ENCODE assay signal across 2 cellular contexts in genomic region chr3:196531418-196531817, GRCh38.
A peak's percentile ranks its signal among the peaks of the same experiment; 100 is the strongest.
TF ChIP-seq lines count a peak whose summit lies in the region.

No MANE protein-coding gene starts in this region.

TF ChIP-seq in HCT116, 20 proteins besides CTCF, POLR2A, EP300 and RAD21:
- TF ChIP-seq EGR1 (IDR thresholded peaks at IDR 0.05; ENCODE audit: low read depth): peak; percentile 65
- TF ChIP-seq EZH2 (IDR thresholded peaks at IDR 0.05): no peak
- TF ChIP-seq ZBTB33 (IDR thresholded peaks at IDR 0.05; ENCODE audit: extremely low read depth, insufficient replicate concordance, low read length): no peak
- TF ChIP-seq JUND (IDR thresholded peaks at IDR 0.05): no peak
- TF ChIP-seq ZFX (IDR thresholded peaks at IDR 0.05): no peak
- no peak for TF ChIP-seq ZNF274 (IDR thresholded peaks at IDR 0.05; ENCODE audit: low read depth, low read length)
- no peak for TF ChIP-seq POLR2AphosphoS5 (IDR thresholded peaks at IDR 0.05; ENCODE audit: low read depth, low read length)
- TF ChIP-seq REST (IDR thresholded peaks at IDR 0.05; ENCODE audit: low read depth): no peak
- TF ChIP-seq SP1 (IDR thresholded peaks at IDR 0.05; ENCODE audit: low read depth): no peak
- TF ChIP-seq CEBPB (IDR thresholded peaks at IDR 0.05; ENCODE audit: low read depth): 0 out of 2 replicates have a peak, but pooled peaks have one; percentile 14
- TF ChIP-seq MAX (IDR thresholded peaks at IDR 0.05): no peak
- TF ChIP-seq SIN3A (IDR thresholded peaks at IDR 0.05; ENCODE audit: low read depth): no peak
- no peak for TF ChIP-seq YY1 (IDR thresholded peaks at IDR 0.05; ENCODE audit: extremely low read depth, insufficient replicate concordance, low read depth, low read length)
- no peak for TF ChIP-seq ATF3 (IDR thresholded peaks at IDR 0.05)
- TF ChIP-seq FOSL1 (IDR thresholded peaks at IDR 0.05; ENCODE audit: low read depth): no peak
TF ChIP-seq in HCT116: peak in this region for 2.

TF ChIP-seq in K562, 482 proteins besides CTCF, POLR2A, EP300 and RAD21:
- TF ChIP-seq EGR1 (conservative IDR thresholded peaks at IDR 0.05): peak; percentile 52; the same call in 1 of the 2 replicates
- no peak for TF ChIP-seq CREB1 (IDR thresholded peaks at IDR 0.05)
- TF ChIP-seq CREB1 (CRISPR knock-in tag; IDR thresholded peaks at IDR 0.05): no peak
- TF ChIP-seq HNRNPLL (IDR thresholded peaks at IDR 0.05; ENCODE audit: low read depth, low read length, poor library complexity, severe bottlenecking): no peak
- no peak for TF ChIP-seq TFAM (CRISPR knock-in tag; conservative IDR thresholded peaks at IDR 0.05)
- TF ChIP-seq ZBTB7A (IDR thresholded peaks at IDR 0.05; ENCODE audit: borderline replicate concordance, control insufficient read depth, low read depth, low read length): no peak
- no peak for TF ChIP-seq IFI16 (CRISPR knock-in tag; IDR thresholded peaks at IDR 0.05)
- no peak for TF ChIP-seq RFX5 (IDR thresholded peaks at IDR 0.05; ENCODE audit: low read depth, low read length)
